Comparison of ENCODE assay signal across 22 cellular contexts in genomic region chr17:42750730-42751356, GRCh38. TPM values are rescaled to one million over a fixed set of nuclear protein-coding genes. Genes with fewer than 3 reads are reported as not detected.
DNase-seq lines count a peak whose midpoint lies in the region; ATAC-seq, FAIRE-seq and TF ChIP-seq lines count a peak whose summit lies in the region.
"Had no signal": no experiment of that assay in that cellular context is flagged by ENCODE, and none has a peak within 500 bp of the region (broad histone marks: within the 10 kb centered on the region; RNA-seq: fewer than 3 reads in every experiment).

No MANE protein-coding gene starts in this region.

- peaks cover 3% of the 10 kb centered on the region; the same call in 1 of the 2 replicates for H4K20me1 ChIP-seq in K562 (replicated peaks; ENCODE audit: control insufficient read depth, insufficient read depth, low read length)

- peaks cover 7 to 15% of the 10 kb centered on the region in 2 experiments; a peak in 4 of 5 replicates for H3K4me1 ChIP-seq in K562 (replicated peaks in 1 of 2; ENCODE audit: control insufficient read depth in 2 of 2, insufficient read depth in 2 of 2, low read length in 2 of 2)
- H3K4me1 ChIP-seq in liver (ENCODE audit: control insufficient read depth in 4 of 4, insufficient read depth in 4 of 4, low read length in 3 of 4), result peaks cover 9 to 26% (median 20%) of the 10 kb centered on the region in 4 donors
- peaks cover 21% of the 10 kb centered on the region for H3K4me1 ChIP-seq in upper lobe of right lung

- H3K9me3 ChIP-seq in K562 (replicated peaks; ENCODE audit: control insufficient read depth, insufficient read depth, low read depth, low read length) (no peaks in the 10 kb centered on the region), liver (ENCODE audit: control insufficient read depth in 4 of 4, low read length in 3 of 4) (no peaks in the 10 kb centered on the region), upper lobe of right lung (no peaks in the 10 kb centered on the region)

- BruUV-seq in K562 (replicated peaks; lab: Mats Ljungman, UMichigan), result no TSS peak

- intact Hi-C loops in K562 (cut with micrococcal nuclease) (no loop called here), upper lobe of right lung (cut with DNase I) (no loop called here)

- no peak overlapping the region for H2AFZ ChIP-seq in K562 (ENCODE audit: low read depth, low read length)

- POLR2A ChIA-PET in K562 (lab: Yijun Ruan, JAX), result interaction anchor here (0.5 to 1.4 kb wide), 5 partner anchors 9 to 71 kb away, joined by 3 to 4 read pairs (median 3); partner anchors contain the start of genes VPS25 and WNK4

- ATAC-seq in K562 (peak; percentile 89), upper lobe of right lung (peak; percentile 72)
- ATAC-seq: activated CD4-positive, alpha-beta T cell treated with anti-CD3 and anti-CD28 coated beads for 36 hours; activated naive CD4-positive, alpha-beta T cell treated with anti-CD3 and anti-CD28 coated beads, Interleukin-2, amount 50 U/mL, for 72 hours; HCT116 had no signal

- FAIRE-seq in K562 (lab: Jason Lieb, UNC), result peak; percentile 87

- no peak for TF ChIP-seq RAD21 in K562 (CRISPR knock-in tag; conservative IDR thresholded peaks at IDR 0.05 in 1 of 2, IDR thresholded peaks at IDR 0.05 in 1 of 2)
- no peak for TF ChIP-seq RAD21 in liver (IDR thresholded peaks at IDR 0.05)

- TF ChIP-seq POLR2A in K562 (conservative IDR thresholded peaks at IDR 0.05) (no peak), erythroblast (IDR thresholded peaks at IDR 0.05; ENCODE audit: low read length) (no peak)

- in situ Hi-C loops in K562 (cut with MboI), result no loop called here
- in situ Hi-C loops in ACHN (cut with HindIII; ENCODE audit: low pct_ligation_motif_present, low pct_unique_long_range_greater_than_20kb, low sequenced_read_pairs), result no loop called here

- H3K27ac ChIP-seq in K562 (ENCODE audit: extremely low read depth, low read depth, low read length) (no peak overlapping the region), liver (ENCODE audit: low read depth in 1 of 2, low read length in 2 of 2) (no peak overlapping the region), upper lobe of right lung (no peak overlapping the region)
- H3K27ac ChIP-seq: 22Rv1, cardiac muscle cell had no signal

- TF ChIP-seq CTCF in K562 (IDR thresholded peaks at IDR 0.05 in 2 of 3, conservative IDR thresholded peaks at IDR 0.05 in 1 of 3; ENCODE audit: insufficient read depth in 2 of 3, low read depth in 1 of 3, low read length in 3 of 3), result no peak
- TF ChIP-seq CTCF in liver (IDR thresholded peaks at IDR 0.05; ENCODE audit: low read depth, low read length, missing input control), result no peak
- TF ChIP-seq CTCF in upper lobe of right lung (IDR thresholded peaks at IDR 0.05), result no peak

- H3K9me1 ChIP-seq in K562 (ENCODE audit: control insufficient read depth, insufficient read depth, low read length), result no peaks in the 10 kb centered on the region

- H3K27me3 ChIP-seq in K562 (ENCODE audit: control insufficient read depth in 2 of 2, insufficient read depth in 2 of 2, low read length in 2 of 2), result peaks cover 0 to 5% of the 10 kb centered on the region in 2 experiments; a peak in 2 of 5 replicates
- no peaks in the 10 kb centered on the region for H3K27me3 ChIP-seq in liver (ENCODE audit: control insufficient read depth in 4 of 4, insufficient read depth in 4 of 4, low read length in 3 of 4)
- no peaks in the 10 kb centered on the region for H3K27me3 ChIP-seq in upper lobe of right lung
- H3K27me3 ChIP-seq: cardiac muscle cell had no signal

- no peaks in the 10 kb centered on the region for H3K79me2 ChIP-seq in K562 (ENCODE audit: control insufficient read depth, insufficient read depth, low read length)

- 0 out of 4 replicates have a peak overlapping the region, but pooled peaks of 1 of the 2 experiments have one; percentile 16 for H3K9ac ChIP-seq in K562 (ENCODE audit: insufficient read depth in 1 of 2, low read depth in 2 of 2, low read length in 2 of 2)
- H3K9ac ChIP-seq in liver (ENCODE audit: low read depth in 1 of 2, low read length in 2 of 2), result no peak overlapping the region

- peak; percentile 88; the same call in 1 of the 2 replicates for TF ChIP-seq EP300 in K562 (IDR thresholded peaks at IDR 0.05; ENCODE audit: low read length)

- no peak overlapping the region for H3K4me3 ChIP-seq in K562
- no peak overlapping the region for H3K4me3 ChIP-seq in liver (ENCODE audit: low read depth in 1 of 3, low read length in 3 of 3)
- no peak overlapping the region for H3K4me3 ChIP-seq in upper lobe of right lung
- H3K4me3 ChIP-seq: cardiac muscle cell, skin epidermis had no signal

- H3K4me2 ChIP-seq in K562 (ENCODE audit: insufficient read depth, low read length), result 0 out of 2 replicates have a peak overlapping the region, but pooled peaks have one; percentile 7

- CTCF ChIA-PET in K562 (lab: Yijun Ruan, JAX; ENCODE audit: low intra/inter-chr PET ratio), result no interaction called here

- WGBS in K562 (ENCODE audit: insufficient coverage, low coverage, missing lambda C conversion rate), result 0% methylated on average over 3 of the region's 3 CpGs
- WGBS in liver, result 57% methylated on average over 3 of the region's 3 CpGs

- H3K36me3 ChIP-seq in K562 (ENCODE audit: control insufficient read depth, insufficient read depth, low read length) (no peaks in the 10 kb centered on the region), liver (ENCODE audit: control insufficient read depth in 4 of 4, insufficient read depth in 3 of 4, low read depth in 1 of 4, low read length in 3 of 4) (no peaks in the 10 kb centered on the region), upper lobe of right lung (no peaks in the 10 kb centered on the region)
- H3K36me3 ChIP-seq: cardiac muscle cell had no signal

- DNase-seq in SIG-M5 treated with dmso at 0.1 percent for 504 hours (lab: John Stamatoyannopoulos, UW; ENCODE audit: unreplicated experiment), result peak; percentile 45
- no peak for DNase-seq in SIG-M5 (lab: John Stamatoyannopoulos, UW)
- peak; percentile 42 to 90 (median 65) for DNase-seq in K562 (ENCODE audit: extremely low read depth in 1 of 4, low spot score in 3 of 4)
- no peak for DNase-seq in upper lobe of right lung
- DNase-seq in NCI-H510A treated with DMSO at 0.1 percent for 48 hours (lab: John Stamatoyannopoulos, UW), result no peak
- DNase-seq in erythroblast (lab: John Stamatoyannopoulos, UW), result no peak
- no peak for DNase-seq in ACHN
- DNase-seq: activated CD4-positive, alpha-beta T cell treated with anti-CD3 and anti-CD28 coated beads for 36 hours; activated CD8-positive, alpha-beta memory T cell treated with anti-CD3 and anti-CD28 coated beads, Interleukin-2, amount 50 U/mL, for 48 hours; CD4-positive, alpha-beta T cell; immature natural killer cell; KG1; NCI-H187; NCI-H510A; stimulated activated naive CD4-positive, alpha-beta T cell had no signal

RNA-seq across cellular contexts. Expression of gene EZH1, which starts 6.0 kb away (rescaled TPM):
- 147 and 238 TPM in 2 replicates for total RNA-seq in K562 (2011; cell fraction: chromatin; rRNA removed; ENCODE audit: low replicate concordance)
- 68.5 and 79.5 TPM in 2 replicates for total RNA-seq in K562 (2011; cell fraction: nucleolus; rRNA removed)
- 107 and 119 TPM in 2 replicates for total RNA-seq in K562 (2011; cell fraction: nucleoplasm; rRNA removed)
- 14.7 and 20.2 TPM in 2 replicates for total RNA-seq in K562 (2014; rRNA removed)
- 22.7 and 26.3 TPM in 2 replicates for total RNA-seq in K562 (2014; rRNA removed; fragmentation: Illumina TruSeq; extraction: Trizol)
- total RNA-seq in K562 (2015; rRNA removed; fragmentation: Illumina TruSeq; extraction: Trizol), result 16.8 and 17.6 TPM in 2 replicates
- total RNA-seq in K562 (2021), result 22.9 and 23.8 TPM in 2 replicates
- 34.7 and 37.3 TPM in 2 replicates for polyA plus RNA-seq in K562 (2011; rRNA removed)
- polyA plus RNA-seq in K562 (2011; cell fraction: cytosol; rRNA removed), result 27.0 and 33.9 TPM in 2 replicates
- polyA plus RNA-seq in K562 (2011; cell fraction: nucleus; rRNA removed), result 75.3 and 116 TPM in 2 replicates
- polyA plus RNA-seq in K562 (2012), result 17.1 and 27.3 TPM in 2 replicates
- polyA plus RNA-seq in K562 (2014; fragmentation: Illumina TruSeq; extraction: Trizol), result 34.0 and 39.6 TPM in 2 replicates
- polyA plus RNA-seq in K562 (2014; fragmentation: Nextera tagmentation; extraction: Ambion mirVana), result 10 to 100 TPM in 1 of 2 experiments, 1 to 10 TPM in 1; 8.6 to 15.3 TPM
- 36.2 and 40.8 TPM in 2 replicates for polyA plus RNA-seq in K562 (2014; rRNA removed)
- polyA minus RNA-seq in K562 (2011; rRNA and poly(A)+ RNA removed), result 53.9 and 55.0 TPM in 2 replicates
- 16.1 and 18.2 TPM in 2 replicates for polyA minus RNA-seq in K562 (2011; cell fraction: cytosol; rRNA and poly(A)+ RNA removed)
- 50.1 and 53.6 TPM in 2 replicates for polyA minus RNA-seq in K562 (2011; cell fraction: nucleus; rRNA and poly(A)+ RNA removed)
- total RNA-seq in liver, result 10 to 100 TPM; 15.4 to 18.3 TPM
- 1 to 10 TPM; 4.3 to 6.3 TPM for polyA plus RNA-seq in liver
- total RNA-seq in upper lobe of right lung, result 58.4 TPM

RNA-seq across cellular contexts. Expression of gene RAMP2, which starts 10.2 kb away (rescaled TPM):
- total RNA-seq in K562 (2011; cell fraction: chromatin; rRNA removed; ENCODE audit: low replicate concordance), result not detected in 2 replicates
- not detected in 2 replicates for total RNA-seq in K562 (2011; cell fraction: nucleolus; rRNA removed)
- total RNA-seq in K562 (2011; cell fraction: nucleoplasm; rRNA removed), result not detected in 2 replicates
- total RNA-seq in K562 (2014; rRNA removed) (not detected in 2 replicates), K562 (2014; rRNA removed; fragmentation: Illumina TruSeq; extraction: Trizol) (not detected in 2 replicates), K562 (2015; rRNA removed; fragmentation: Illumina TruSeq; extraction: Trizol) (not detected in 2 replicates), K562 (2021) (not detected in 2 replicates), liver (1 to 10 TPM in 1 of 2 donors, under 1 TPM in 1; 0.92 to 2.9 TPM), upper lobe of right lung (114 TPM)
- polyA plus RNA-seq in K562 (2011; rRNA removed) (not detected in 2 replicates), K562 (2014; fragmentation: Illumina TruSeq; extraction: Trizol) (not detected in 2 replicates), K562 (2014; fragmentation: Nextera tagmentation; extraction: Ambion mirVana) (not detected), K562 (2014; rRNA removed) (not detected in 2 replicates), liver (10 to 100 TPM in 1 of 2 donors, 1 to 10 TPM in 1; 7.3 to 17.2 TPM)
- not detected in 2 replicates for polyA plus RNA-seq in K562 (2011; cell fraction: cytosol; rRNA removed)
- polyA plus RNA-seq in K562 (2011; cell fraction: nucleus; rRNA removed), result not detected in 2 replicates
- not detected in 2 replicates for polyA plus RNA-seq in K562 (2012)
- polyA minus RNA-seq in K562 (2011; rRNA and poly(A)+ RNA removed), result not detected in 2 replicates
- polyA minus RNA-seq in K562 (2011; cell fraction: cytosol; rRNA and poly(A)+ RNA removed), result not detected in 2 replicates
- polyA minus RNA-seq in K562 (2011; cell fraction: nucleus; rRNA and poly(A)+ RNA removed), result not detected in 2 replicates
- total RNA-seq: activated CD4-positive, alpha-beta T cell treated with anti-CD3 and anti-CD28 coated beads for 36 hours; activated naive CD4-positive, alpha-beta T cell treated with anti-CD3 and anti-CD28 coated beads, Interleukin-2, amount 50 U/mL, for 72 hours; CD4-positive, alpha-beta T cell; T-helper 1 cell treated with Interleukin-12 subunit alpha and Interleukin-12 subunit beta and Interleukin-4 antibody, amounts not matched to agents 30 ng/mL and 1 ng/mL, for 36 hours had no signal
- polyA plus RNA-seq: immature natural killer cell had no signal

RNA-seq across cellular contexts. Expression of gene VPS25, which starts 22.4 kb away (rescaled TPM):
- 87.9 and 145 TPM in 2 replicates for total RNA-seq in K562 (2011; cell fraction: chromatin; rRNA removed; ENCODE audit: low replicate concordance)
- total RNA-seq in K562 (2011; cell fraction: nucleolus; rRNA removed), result 135 and 143 TPM in 2 replicates
- total RNA-seq in K562 (2011; cell fraction: nucleoplasm; rRNA removed), result 133 and 158 TPM in 2 replicates
- total RNA-seq in K562 (2014; rRNA removed) (131 and 139 TPM in 2 replicates), K562 (2014; rRNA removed; fragmentation: Illumina TruSeq; extraction: Trizol) (132 and 148 TPM in 2 replicates), K562 (2015; rRNA removed; fragmentation: Illumina TruSeq; extraction: Trizol) (123 and 130 TPM in 2 replicates), K562 (2021) (131 TPM in 2 replicates), liver (10 to 100 TPM; 40.9 to 43.0 TPM), upper lobe of right lung (42.3 TPM)
- polyA plus RNA-seq in K562 (2011; rRNA removed) (210 and 280 TPM in 2 replicates), K562 (2014; fragmentation: Illumina TruSeq; extraction: Trizol) (203 and 223 TPM in 2 replicates), K562 (2014; fragmentation: Nextera tagmentation; extraction: Ambion mirVana) (100 to 1,000 TPM; 292 to 352 TPM), K562 (2014; rRNA removed) (178 and 180 TPM in 2 replicates), liver (10 to 100 TPM; 58.9 to 65.7 TPM)
- polyA plus RNA-seq in K562 (2011; cell fraction: cytosol; rRNA removed), result 205 and 306 TPM in 2 replicates
- polyA plus RNA-seq in K562 (2011; cell fraction: nucleus; rRNA removed), result 128 and 165 TPM in 2 replicates
- 111 and 130 TPM in 2 replicates for polyA plus RNA-seq in K562 (2012)
- polyA minus RNA-seq in K562 (2011; rRNA and poly(A)+ RNA removed), result 65.7 and 110 TPM in 2 replicates
- polyA minus RNA-seq in K562 (2011; cell fraction: cytosol; rRNA and poly(A)+ RNA removed), result 31.2 and 49.0 TPM in 2 replicates
- 47.7 and 60.9 TPM in 2 replicates for polyA minus RNA-seq in K562 (2011; cell fraction: nucleus; rRNA and poly(A)+ RNA removed)

RNA-seq across cellular contexts. Expression of gene WNK4, which starts 29.6 kb away (rescaled TPM):
- 56.6 and 102 TPM in 2 replicates for total RNA-seq in K562 (2011; cell fraction: chromatin; rRNA removed; ENCODE audit: low replicate concordance)
- total RNA-seq in K562 (2011; cell fraction: nucleolus; rRNA removed), result 38.3 and 45.0 TPM in 2 replicates
- 42.1 and 65.4 TPM in 2 replicates for total RNA-seq in K562 (2011; cell fraction: nucleoplasm; rRNA removed)
- total RNA-seq in K562 (2014; rRNA removed) (4.5 and 5.8 TPM in 2 replicates), K562 (2014; rRNA removed; fragmentation: Illumina TruSeq; extraction: Trizol) (2.0 and 2.6 TPM in 2 replicates), K562 (2015; rRNA removed; fragmentation: Illumina TruSeq; extraction: Trizol) (2.7 and 4.4 TPM in 2 replicates), K562 (2021) (21.1 and 25.8 TPM in 2 replicates), liver (1 to 10 TPM in 1 of 2 donors, under 1 TPM in 1; 0.33 to 7.5 TPM), upper lobe of right lung (0.38 TPM)
- polyA plus RNA-seq in K562 (2011; rRNA removed) (4.8 and 8.1 TPM in 2 replicates), K562 (2014; fragmentation: Illumina TruSeq; extraction: Trizol) (11.8 and 15.2 TPM in 2 replicates), K562 (2014; fragmentation: Nextera tagmentation; extraction: Ambion mirVana) (under 1 TPM; 0.32 to 0.38 TPM), K562 (2014; rRNA removed) (15.8 and 17.7 TPM in 2 replicates), liver (under 1 TPM; 0.40 to 0.60 TPM)
- 4.4 and 6.6 TPM in 2 replicates for polyA plus RNA-seq in K562 (2011; cell fraction: cytosol; rRNA removed)
- polyA plus RNA-seq in K562 (2011; cell fraction: nucleus; rRNA removed), result 30.5 and 60.6 TPM in 2 replicates
- polyA plus RNA-seq in K562 (2012), result 10.1 and 14.7 TPM in 2 replicates
- 2.3 and 3.2 TPM in 2 replicates for polyA minus RNA-seq in K562 (2011; rRNA and poly(A)+ RNA removed)
- polyA minus RNA-seq in K562 (2011; cell fraction: cytosol; rRNA and poly(A)+ RNA removed), result 9.8 and 11.6 TPM in 2 replicates
- polyA minus RNA-seq in K562 (2011; cell fraction: nucleus; rRNA and poly(A)+ RNA removed), result 15.8 and 18.0 TPM in 2 replicates
- polyA plus RNA-seq: immature natural killer cell had no signal

RNA-seq across cellular contexts. Expression of gene COA3, which starts 47.7 kb away (rescaled TPM):
- 15.4 and 24.3 TPM in 2 replicates for total RNA-seq in K562 (2011; cell fraction: chromatin; rRNA removed; ENCODE audit: low replicate concordance)
- total RNA-seq in K562 (2011; cell fraction: nucleolus; rRNA removed), result 23.4 and 24.0 TPM in 2 replicates
- 23.2 and 30.9 TPM in 2 replicates for total RNA-seq in K562 (2011; cell fraction: nucleoplasm; rRNA removed)
- total RNA-seq in K562 (2014; rRNA removed), result 49.6 and 67.7 TPM in 2 replicates
- 50.0 and 52.5 TPM in 2 replicates for total RNA-seq in K562 (2014; rRNA removed; fragmentation: Illumina TruSeq; extraction: Trizol)
- total RNA-seq in K562 (2015; rRNA removed; fragmentation: Illumina TruSeq; extraction: Trizol), result 60.9 and 65.9 TPM in 2 replicates
- 53.4 and 56.3 TPM in 2 replicates for total RNA-seq in K562 (2021)
- 36.6 and 69.9 TPM in 2 replicates for polyA plus RNA-seq in K562 (2011; rRNA removed)
- 53.2 and 109 TPM in 2 replicates for polyA plus RNA-seq in K562 (2011; cell fraction: cytosol; rRNA removed)
- 22.7 and 31.7 TPM in 2 replicates for polyA plus RNA-seq in K562 (2011; cell fraction: nucleus; rRNA removed)
- 37.9 and 76.7 TPM in 2 replicates for polyA plus RNA-seq in K562 (2012)
- 74.9 and 76.1 TPM in 2 replicates for polyA plus RNA-seq in K562 (2014; fragmentation: Illumina TruSeq; extraction: Trizol)
- 100 to 1,000 TPM; 113 to 153 TPM for polyA plus RNA-seq in K562 (2014; fragmentation: Nextera tagmentation; extraction: Ambion mirVana)
- polyA plus RNA-seq in K562 (2014; rRNA removed), result 61.4 and 74.4 TPM in 2 replicates
- polyA minus RNA-seq in K562 (2011; rRNA and poly(A)+ RNA removed), result 16.6 and 31.2 TPM in 2 replicates
- polyA minus RNA-seq in K562 (2011; cell fraction: cytosol; rRNA and poly(A)+ RNA removed), result 5.0 and 19.4 TPM in 2 replicates
- 9.8 and 16.0 TPM in 2 replicates for polyA minus RNA-seq in K562 (2011; cell fraction: nucleus; rRNA and poly(A)+ RNA removed)
- total RNA-seq in liver, result 10 to 100 TPM; 62.3 to 74.1 TPM
- polyA plus RNA-seq in liver, result 100 to 1,000 TPM; 132 to 294 TPM
- 53.9 TPM for total RNA-seq in upper lobe of right lung

Comparison
In these comparisons a context has a peak if more than half of its experiments do, and no peak if none do; other contexts are left out.
1. DNase-seq: peak in SIG-M5 treated with dmso at 0.1 percent for 504 hours (single experiment) and K562 (4 of 4); none in SIG-M5 (single experiment), upper lobe of right lung (single experiment), NCI-H510A treated with DMSO at 0.1 percent for 48 hours (single experiment), erythroblast (0 of 2) and ACHN (single experiment).
2. RNA of gene RAMP2, which starts 10.2 kb away (total RNA-seq): 114 TPM in upper lobe of right lung (single experiment); 0.92 to 2.9 TPM in liver and not detected in K562; every median in the first group is over 10 times any median in the second.